In the genomic region with DNA sequence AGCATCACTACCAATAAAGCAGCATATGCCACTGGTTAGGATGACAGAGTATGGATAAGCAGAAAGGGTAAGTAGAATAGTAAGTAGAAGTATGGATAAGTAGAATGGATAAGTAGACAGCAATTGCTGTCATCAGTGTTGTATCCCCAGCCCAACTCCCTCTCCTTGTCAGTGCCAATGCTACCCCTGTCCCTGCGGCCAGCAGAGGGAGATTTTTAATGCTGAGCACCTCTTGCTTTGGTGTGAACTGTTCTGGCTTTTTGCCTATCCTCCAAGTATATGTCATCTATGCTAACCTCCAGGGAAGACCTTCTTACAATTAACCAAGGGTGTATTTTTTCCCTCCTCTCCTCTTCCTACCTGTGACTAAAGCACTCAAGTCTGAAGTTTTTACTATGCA, we compare ENCODE assay signal across 8 cellular contexts.
DNase-seq lines count a peak whose midpoint lies in the region; ATAC-seq and TF ChIP-seq lines count a peak whose summit lies in the region.

No MANE protein-coding gene starts in this region.

- TF ChIP-seq CTCF in AG10803 (conservative IDR thresholded peaks at IDR 0.05; ENCODE audit: low read length) (peak; percentile 48), PC-3 (conservative IDR thresholded peaks at IDR 0.05; ENCODE audit: low read depth, low read length) (peak; percentile 73), left ventricle myocardium inferior (IDR thresholded peaks at IDR 0.05; ENCODE audit: borderline replicate concordance) (peak; percentile 59)

- BruUV-seq in PC-3 (replicated peaks; lab: Mats Ljungman, UMichigan) = no TSS peak

- H3K4me3 ChIP-seq in AG10803 (ENCODE audit: low read length) = no peak overlapping the region
- no peak overlapping the region for H3K4me3 ChIP-seq in H7 (ENCODE audit: insufficient read depth, low read depth, low read length)
- no peak overlapping the region for H3K4me3 ChIP-seq in PC-3 (ENCODE audit: low read length)
- H3K4me3 ChIP-seq in left ventricle myocardium inferior = no peak overlapping the region

- H2AFZ ChIP-seq in PC-3 (ENCODE audit: low read length) = no peak overlapping the region

- peak; percentile 77 for ATAC-seq in PC-3
- no peak for ATAC-seq in activated CD8-positive, alpha-beta memory T cell treated with anti-CD3 and anti-CD28 coated beads, Interleukin-2, amount 10 ng/mL, durations not matched to agents 7 days and 5 days
- ATAC-seq in T-helper 17 cell = no peak
- no peak for ATAC-seq in HG02571 (IDR thresholded peaks at IDR 0.05; ENCODE audit: unreplicated experiment)

- peaks cover 5% of the 10 kb centered on the region for H3K9me3 Mint-ChIP-seq in activated CD8-positive, alpha-beta memory T cell treated with anti-CD3 and anti-CD28 coated beads, Interleukin-2, amount 10 ng/mL, durations not matched to agents 7 days and 5 days (ENCODE audit: low read depth)

- no peaks in the 10 kb centered on the region for H3K79me2 ChIP-seq in PC-3 (ENCODE audit: low read length)

- no peaks in the 10 kb centered on the region for H4K20me1 ChIP-seq in PC-3 (ENCODE audit: low read length)

- no peak overlapping the region for H3K4me2 ChIP-seq in PC-3 (ENCODE audit: low read length)

- no peaks in the 10 kb centered on the region for H3K9me2 ChIP-seq in PC-3 (replicated peaks; ENCODE audit: low read length)

- H3F3A ChIP-seq in PC-3 (ENCODE audit: low read length, unreplicated experiment) = no peaks in the 10 kb centered on the region

- H3K9ac ChIP-seq in PC-3 (ENCODE audit: low read length) = no peak overlapping the region

- CTCF ChIA-PET in PC-3 (lab: Charles Lee) = no interaction called here
- CTCF ChIA-PET in activated CD8-positive, alpha-beta memory T cell treated with anti-CD3 and anti-CD28 coated beads, Interleukin-2, amount 10 ng/mL, durations not matched to agents 7 days and 5 days (lab: Charles Lee) = no interaction called here

- H3K9me3 ChIP-seq in PC-3 (ENCODE audit: low read length) (no peaks in the 10 kb centered on the region), left ventricle myocardium inferior (replicated peaks) (no peaks in the 10 kb centered on the region), T-helper 17 cell (ENCODE audit: control insufficient read depth, low read length, poor library complexity, severe bottlenecking) (no peaks in the 10 kb centered on the region)

- H3K27ac ChIP-seq in PC-3 (ENCODE audit: low read length) (no peak overlapping the region), left ventricle myocardium inferior (replicated peaks) (no peak overlapping the region)

- no peaks in the 10 kb centered on the region for H3K4me1 Mint-ChIP-seq in activated CD8-positive, alpha-beta memory T cell treated with anti-CD3 and anti-CD28 coated beads, Interleukin-2, amount 10 ng/mL, durations not matched to agents 7 days and 5 days
- H3K4me1 Mint-ChIP-seq in T-helper 17 cell = no peaks in the 10 kb centered on the region

- H3K36me3 ChIP-seq in H7 (replicated peaks; ENCODE audit: control insufficient read depth, insufficient read depth, low read length) = no peaks in the 10 kb centered on the region
- no peaks in the 10 kb centered on the region for H3K36me3 ChIP-seq in PC-3 (ENCODE audit: low read depth, low read length)
- H3K36me3 ChIP-seq in left ventricle myocardium inferior = no peaks in the 10 kb centered on the region

- intact Hi-C loops in PC-3 (cut with micrococcal nuclease) = loop anchor here (1.0 kb wide), 1 partner anchor 340 kb away; no protein-coding TSS in a partner anchor
- intact Hi-C loops in left ventricle myocardium inferior (cut with micrococcal nuclease) = no loop called here

- POLR2A ChIA-PET in PC-3 (lab: Charles Lee; ENCODE audit: unreplicated experiment) = no interaction called here

- DNase-seq in AG10803 (ENCODE audit: low read depth) = peak; percentile 17
- DNase-seq in H7 = peak; percentile 14
- DNase-seq in PC-3 = peak; percentile 72
- no peak for DNase-seq in left ventricle myocardium inferior
- DNase-seq in activated CD8-positive, alpha-beta memory T cell treated with anti-CD3 and anti-CD28 coated beads, Interleukin-2, amount 10 ng/mL, durations not matched to agents 7 days and 5 days = no peak
- DNase-seq in stimulated activated naive CD4-positive, alpha-beta T cell treated with Interleukin-2 at 50 U/mL for 16 hours (lab: John Stamatoyannopoulos, UW) = no peak
- DNase-seq in T-helper 17 cell = no peak

- H3K4me1 ChIP-seq in PC-3 (ENCODE audit: insufficient read depth, low read length) = no peaks in the 10 kb centered on the region
- H3K4me1 ChIP-seq in left ventricle myocardium inferior = peaks cover 24% of the 10 kb centered on the region

- no peaks in the 10 kb centered on the region for H3K27me3 Mint-ChIP-seq in activated CD8-positive, alpha-beta memory T cell treated with anti-CD3 and anti-CD28 coated beads, Interleukin-2, amount 10 ng/mL, durations not matched to agents 7 days and 5 days
- H3K27me3 Mint-ChIP-seq in T-helper 17 cell = no peaks in the 10 kb centered on the region

- no peak overlapping the region for H3K27ac Mint-ChIP-seq in activated CD8-positive, alpha-beta memory T cell treated with anti-CD3 and anti-CD28 coated beads, Interleukin-2, amount 10 ng/mL, durations not matched to agents 7 days and 5 days
- H3K27ac Mint-ChIP-seq in T-helper 17 cell = no peak overlapping the region

- no peaks in the 10 kb centered on the region for H3K27me3 ChIP-seq in H7 (ENCODE audit: control insufficient read depth, insufficient read depth, low read length)
- peaks cover 16% of the 10 kb centered on the region; the same call in 1 of the 2 replicates for H3K27me3 ChIP-seq in PC-3 (ENCODE audit: low read length)
- no peaks in the 10 kb centered on the region for H3K27me3 ChIP-seq in left ventricle myocardium inferior (ENCODE audit: low read depth)

- no peaks in the 10 kb centered on the region for H3K36me3 Mint-ChIP-seq in activated CD8-positive, alpha-beta memory T cell treated with anti-CD3 and anti-CD28 coated beads, Interleukin-2, amount 10 ng/mL, durations not matched to agents 7 days and 5 days
- no peaks in the 10 kb centered on the region for H3K36me3 Mint-ChIP-seq in T-helper 17 cell (ENCODE audit: low read depth)

- no peak overlapping the region for H3K4me3 Mint-ChIP-seq in activated CD8-positive, alpha-beta memory T cell treated with anti-CD3 and anti-CD28 coated beads, Interleukin-2, amount 10 ng/mL, durations not matched to agents 7 days and 5 days
- H3K4me3 Mint-ChIP-seq in T-helper 17 cell = no peak overlapping the region

Comparison
In these comparisons a context has a peak if more than half of its experiments do, and no peak if none do; other contexts are left out.
1. DNase-seq: peak in AG10803 (single experiment), H7 (single experiment) and PC-3 (single experiment); none in left ventricle myocardium inferior (single experiment), activated CD8-positive, alpha-beta memory T cell treated with anti-CD3 and anti-CD28 coated beads, Interleukin-2, amount 10 ng/mL, durations not matched to agents 7 days and 5 days (single experiment), stimulated activated naive CD4-positive, alpha-beta T cell treated with Interleukin-2 at 50 U/mL for 16 hours (single experiment) and T-helper 17 cell (0 of 3).
2. Peak in every context shown above with its lines, with median percentiles within 50 percentile points of each other: CTCF ChIP-seq.